Comparison of ENCODE assay signal across 18 cellular contexts in genomic region chr2:159506179-159506578, GRCh38.
DNase-seq lines count a peak whose midpoint lies in the region; ATAC-seq, FAIRE-seq and TF ChIP-seq lines count a peak whose summit lies in the region.
"Had no signal": no experiment of that assay in that cellular context is flagged by ENCODE, and none has a peak within 500 bp of the region (broad histone marks: within the 10 kb centered on the region; RNA-seq: fewer than 3 reads in every experiment).

No MANE protein-coding gene starts in this region.

- no peak overlapping the region for H3K27ac ChIP-seq in astrocyte (ENCODE audit: low read depth, low read length)
- H3K27ac ChIP-seq in body of pancreas, result peak overlapping the region in 1 of 4 donors; percentile 2
- H3K27ac ChIP-seq: BLaER1 treated with 17β-estradiol and CSF1 and Interleukin-3, amounts not matched to agents 10 nM and 100 nM had no signal

- no peaks in the 10 kb centered on the region for H3K9me3 ChIP-seq in astrocyte (ENCODE audit: insufficient read depth, low read depth, low read length)
- H3K9me3 ChIP-seq in body of pancreas, result no peaks in the 10 kb centered on the region
- H3K9me3 ChIP-seq: Peyer's patch had no signal

- H3K4me1 Mint-ChIP-seq in astrocyte (ENCODE audit: low read depth, unreplicated experiment), result peaks cover 9% of the 10 kb centered on the region
- peaks cover 6% of the 10 kb centered on the region for H3K4me1 Mint-ChIP-seq in activated CD8-positive, alpha-beta T cell treated with anti-CD3 and anti-CD28 coated beads, Interleukin-2, amount 10 ng/mL, durations not matched to agents 7 days and 5 days (ENCODE audit: low read depth)

- CTCF ChIA-PET in activated CD8-positive, alpha-beta T cell treated with anti-CD3 and anti-CD28 coated beads, Interleukin-2, amount 10 ng/mL, durations not matched to agents 7 days and 5 days (lab: Charles Lee), result no interaction called here

- H3K36me3 ChIP-seq in astrocyte (ENCODE audit: insufficient read depth, low read length) (no peaks in the 10 kb centered on the region), body of pancreas (replicated peaks in 1 of 2; ENCODE audit: insufficient read depth in 1 of 2, low read depth in 2 of 2) (no peaks in the 10 kb centered on the region)
- H3K36me3 ChIP-seq: BLaER1 treated with 17β-estradiol and CSF1 and Interleukin-3, amounts not matched to agents 10 nM and 100 nM; Peyer's patch had no signal

- no peaks in the 10 kb centered on the region for H3K36me3 Mint-ChIP-seq in astrocyte (ENCODE audit: low read depth, unreplicated experiment)
- H3K36me3 Mint-ChIP-seq in activated CD8-positive, alpha-beta T cell treated with anti-CD3 and anti-CD28 coated beads, Interleukin-2, amount 10 ng/mL, durations not matched to agents 7 days and 5 days (ENCODE audit: low read depth), result no peaks in the 10 kb centered on the region

- TF ChIP-seq CTCF in astrocyte (IDR thresholded peaks at IDR 0.05; ENCODE audit: insufficient read depth, low read depth, low read length), result no peak
- TF ChIP-seq CTCF in body of pancreas (IDR thresholded peaks at IDR 0.05), result no peak

- TF ChIP-seq POLR2A in H54 (IDR thresholded peaks at IDR 0.05; ENCODE audit: low read depth, low read length) (no peak), body of pancreas (IDR thresholded peaks at IDR 0.05) (no peak)

- H3K27me3 ChIP-seq in astrocyte (ENCODE audit: insufficient read depth, low read length), result no peaks in the 10 kb centered on the region
- no peaks in the 10 kb centered on the region for H3K27me3 ChIP-seq in body of pancreas
- H3K27me3 ChIP-seq: BLaER1 treated with 17β-estradiol and CSF1 and Interleukin-3, amounts not matched to agents 10 nM and 100 nM; Peyer's patch had no signal

- no peak overlapping the region for H3K4me3 Mint-ChIP-seq in astrocyte (ENCODE audit: unreplicated experiment)
- no peak overlapping the region for H3K4me3 Mint-ChIP-seq in activated CD8-positive, alpha-beta T cell treated with anti-CD3 and anti-CD28 coated beads, Interleukin-2, amount 10 ng/mL, durations not matched to agents 7 days and 5 days

- 90 to 100% methylated on average over 2 of the region's 2 CpGs for WGBS in body of pancreas, 2 donors

- no peak for DNase-seq in H54 (ENCODE audit: insufficient read length, low spot score)
- DNase-seq in astrocyte (ENCODE audit: low read depth), result no peak
- DNase-seq in kidney tubule cell (ENCODE audit: low spot score), result peak; percentile 2
- peak; percentile 39 for DNase-seq in renal cortical epithelial cell (ENCODE audit: low read depth)
- no peak for DNase-seq in activated CD8-positive, alpha-beta T cell treated with anti-CD3 and anti-CD28 coated beads, Interleukin-2, amount 10 ng/mL, durations not matched to agents 7 days and 5 days
- no peak for DNase-seq in posterior cingulate gyrus
- no peak for DNase-seq in body of pancreas
- DNase-seq: CD8-positive, alpha-beta memory T cell; DMS79 treated with DMSO at 0.1 percent for 48 hours; KBM-7; NCI-H1048; NCI-H1436 treated with DMSO at 0.1 percent for 48 hours; NCI-H2081; NCI-H524 treated with DMSO at 0.1 percent for 48 hours; Peyer's patch; Right ventricle myocardium superior had no signal

- H3K4me1 ChIP-seq in astrocyte (ENCODE audit: insufficient read depth, low read length) (peaks cover 5% of the 10 kb centered on the region), body of pancreas (peaks cover 15% of the 10 kb centered on the region)

- no peak overlapping the region for H3K9ac ChIP-seq in astrocyte (ENCODE audit: low read length)
- H3K9ac ChIP-seq: BLaER1 treated with 17β-estradiol and CSF1 and Interleukin-3, amounts not matched to agents 10 nM and 100 nM had no signal

- H3K4me2 ChIP-seq in astrocyte (ENCODE audit: low read length), result peak overlapping the region; percentile 49

- H3K27me3 Mint-ChIP-seq in astrocyte (ENCODE audit: low read depth, unreplicated experiment), result no peaks in the 10 kb centered on the region
- no peaks in the 10 kb centered on the region for H3K27me3 Mint-ChIP-seq in activated CD8-positive, alpha-beta T cell treated with anti-CD3 and anti-CD28 coated beads, Interleukin-2, amount 10 ng/mL, durations not matched to agents 7 days and 5 days (ENCODE audit: low read depth)
- H3K27me3 Mint-ChIP-seq: CD8-positive, alpha-beta memory T cell had no signal

- no peaks in the 10 kb centered on the region for H3K9me3 Mint-ChIP-seq in astrocyte (ENCODE audit: unreplicated experiment)
- no peaks in the 10 kb centered on the region for H3K9me3 Mint-ChIP-seq in activated CD8-positive, alpha-beta T cell treated with anti-CD3 and anti-CD28 coated beads, Interleukin-2, amount 10 ng/mL, durations not matched to agents 7 days and 5 days (ENCODE audit: insufficient read depth)

- H3K4me3 ChIP-seq in astrocyte (ENCODE audit: insufficient read depth, low read depth, low read length), result no peak overlapping the region
- H3K4me3 ChIP-seq in body of pancreas, result no peak overlapping the region
- H3K4me3 ChIP-seq: BLaER1 treated with 17β-estradiol and CSF1 and Interleukin-3, amounts not matched to agents 10 nM and 100 nM; Peyer's patch had no signal

- no peak overlapping the region for H2AFZ ChIP-seq in astrocyte (ENCODE audit: low read depth, low read length)

- POLR2A ChIA-PET in activated CD8-positive, alpha-beta T cell treated with anti-CD3 and anti-CD28 coated beads, Interleukin-2, amount 10 ng/mL, durations not matched to agents 7 days and 5 days (lab: Charles Lee), result no interaction called here

- ATAC-seq in activated CD8-positive, alpha-beta T cell treated with anti-CD3 and anti-CD28 coated beads, Interleukin-2, amount 10 ng/mL, durations not matched to agents 7 days and 5 days, result no peak
- no peak for ATAC-seq in body of pancreas

- intact Hi-C loops in posterior cingulate gyrus (cut with DNase I) (no loop called here), body of pancreas (cut with DNase I) (no loop called here)

- H3K79me2 ChIP-seq in astrocyte (ENCODE audit: insufficient read depth, low read length), result peaks cover 11% of the 10 kb centered on the region

- peaks cover 15% of the 10 kb centered on the region for H4K20me1 ChIP-seq in astrocyte (ENCODE audit: insufficient read depth, low read length)

- FAIRE-seq in H54 (lab: Jason Lieb, UNC) (peak; percentile 30), astrocyte (lab: Jason Lieb, UNC) (no peak)
- FAIRE-seq: A204.1 had no signal

- no peak overlapping the region for H3K27ac Mint-ChIP-seq in astrocyte (ENCODE audit: unreplicated experiment)
- no peak overlapping the region for H3K27ac Mint-ChIP-seq in activated CD8-positive, alpha-beta T cell treated with anti-CD3 and anti-CD28 coated beads, Interleukin-2, amount 10 ng/mL, durations not matched to agents 7 days and 5 days

Comparison
In these comparisons a context has a peak if more than half of its experiments do, and no peak if none do; other contexts are left out.
1. DNase-seq: peak in kidney tubule cell (single experiment) and renal cortical epithelial cell (single experiment); none in H54 (single experiment), astrocyte (single experiment), activated CD8-positive, alpha-beta T cell treated with anti-CD3 and anti-CD28 coated beads, Interleukin-2, amount 10 ng/mL, durations not matched to agents 7 days and 5 days (single experiment), posterior cingulate gyrus (0 of 10) and body of pancreas (0 of 4).